ENCODE assay signal across 10 cellular contexts in genomic region chr10:102226542-102226870, GRCh38. TPM values are rescaled to one million over a fixed set of nuclear protein-coding genes. Genes with fewer than 3 reads are reported as not detected.
DNase-seq lines count a peak whose midpoint lies in the region; ATAC-seq and TF ChIP-seq lines count a peak whose summit lies in the region.
"Had no signal": no experiment of that assay in that cellular context is flagged by ENCODE, and none has a peak within 500 bp of the region (broad histone marks: within the 10 kb centered on the region; RNA-seq: fewer than 3 reads in every experiment).

No MANE protein-coding gene starts in this region.

- TF ChIP-seq CTCF in SK-N-SH (IDR thresholded peaks at IDR 0.05) (no peak), activated B cell treated with CpG ODN at 0.5 μM for 24 hours (IDR thresholded peaks at IDR 0.05) (no peak), gastroesophageal sphincter (IDR thresholded peaks at IDR 0.05) (no peak), spleen (IDR thresholded peaks at IDR 0.05 in 8 of 11, conservative IDR thresholded peaks at IDR 0.05 in 3 of 11) (no peak)

- intact Hi-C loops in activated B cell treated with CpG ODN at 0.5 μM for 24 hours (cut with micrococcal nuclease): loop anchor here (5.0 kb wide), 1 partner anchor 59 kb away; no protein-coding TSS in a partner anchor
- intact Hi-C loops in spleen (cut with DNase I; ENCODE audit: low total_unique reads): loop anchor here (5.0 kb wide), 1 partner anchor 126 kb away; no protein-coding TSS in a partner anchor

- ATAC-seq in SK-N-SH treated with all-trans-retinoic acid at 6 μM for 48 hours: no peak
- ATAC-seq in activated B cell treated with CpG ODN at 0.5 μM for 24 hours (ENCODE audit: low read depth): no peak
- ATAC-seq in gastroesophageal sphincter: no peak
- no peak for ATAC-seq in HG03460 (IDR thresholded peaks at IDR 0.05; ENCODE audit: unreplicated experiment)
- no peak for ATAC-seq in HG03432 (IDR thresholded peaks at IDR 0.05; ENCODE audit: unreplicated experiment)

- H3K4me2 ChIP-seq in SK-N-SH: peak overlapping the region; percentile 20; the same call in 1 of the 2 replicates

- peaks cover 53% of the 10 kb centered on the region for H3K27me3 Mint-ChIP-seq in activated B cell treated with CpG ODN at 0.5 μM for 24 hours

- no peaks in the 10 kb centered on the region for H3F3A ChIP-seq in SK-N-SH (replicated peaks; ENCODE audit: insufficient read depth)

- H3K36me3 Mint-ChIP-seq in activated B cell treated with CpG ODN at 0.5 μM for 24 hours (ENCODE audit: low read depth): no peaks in the 10 kb centered on the region

- peaks cover 24% of the 10 kb centered on the region for H3K4me1 Mint-ChIP-seq in activated B cell treated with CpG ODN at 0.5 μM for 24 hours

- H3K9ac ChIP-seq in SK-N-SH: no peak overlapping the region

- H3K27ac Mint-ChIP-seq in activated B cell treated with CpG ODN at 0.5 μM for 24 hours: no peak overlapping the region

- H3K36me3 ChIP-seq in SK-N-SH (replicated peaks in 1 of 2; ENCODE audit: control insufficient read depth in 1 of 2, insufficient read depth in 2 of 2, low read length in 1 of 2): no peaks in the 10 kb centered on the region
- H3K36me3 ChIP-seq in gastroesophageal sphincter: no peaks in the 10 kb centered on the region
- H3K36me3 ChIP-seq in spleen: no peaks in the 10 kb centered on the region

- H3K27ac ChIP-seq in SK-N-SH (ENCODE audit: low read depth in 2 of 2, low read length in 1 of 2): no peak overlapping the region
- H3K27ac ChIP-seq in gastroesophageal sphincter: peak overlapping the region in 3 of 4 donors; percentile 51 to 69 (median 64)
- peak overlapping the region in 5 of 8 donors; percentile 70 to 80 (median 77) for H3K27ac ChIP-seq in spleen
- no peak overlapping the region for H3K27ac ChIP-seq in substantia nigra (ENCODE audit: low read depth, low read length, poor library complexity, severe bottlenecking)

- no peaks in the 10 kb centered on the region for H3K79me2 ChIP-seq in SK-N-SH (ENCODE audit: insufficient read depth)

- H3K4me1 ChIP-seq in SK-N-SH (ENCODE audit: control insufficient read depth in 1 of 2, insufficient read depth in 2 of 2, low read depth in 1 of 2, low read length in 1 of 2): peaks cover 0 to 20% of the 10 kb centered on the region in 2 experiments; a peak in 2 of 4 replicates
- peaks cover 0 to 39% (median 21%) of the 10 kb centered on the region in 3 donors for H3K4me1 ChIP-seq in gastroesophageal sphincter
- peaks cover 25 to 52% (median 41%) of the 10 kb centered on the region in 6 donors for H3K4me1 ChIP-seq in spleen

- peak overlapping the region; percentile 56; the same call in 1 of the 2 replicates for H2AFZ ChIP-seq in SK-N-SH (ENCODE audit: low read depth)

- no peaks in the 10 kb centered on the region for H3K9me2 ChIP-seq in SK-N-SH

- no peak for TF ChIP-seq POLR2A in gastroesophageal sphincter (IDR thresholded peaks at IDR 0.05)
- no peak for TF ChIP-seq POLR2A in spleen (IDR thresholded peaks at IDR 0.05)

- H3K27me3 ChIP-seq in SK-N-SH (ENCODE audit: insufficient read depth) (peaks cover 17% of the 10 kb centered on the region; the same call in 1 of the 2 replicates), gastroesophageal sphincter (peaks cover 49% of the 10 kb centered on the region), spleen (replicated peaks in 1 of 7) (peaks cover 0 to 59% (median 23%) of the 10 kb centered on the region in 7 donors)

- CTCF ChIA-PET in SK-N-SH (lab: Yijun Ruan, JAX) (interaction anchor here (0.6 to 23.6 kb wide), 15 partner anchors 8 to 196 kb away, joined by 3 to 824 read pairs (median 3); partner anchors contain the start of gene NFKB2), activated B cell treated with CpG ODN at 0.5 μM for 24 hours (lab: Charles Lee) (interaction anchor here (1.0 to 1.2 kb wide), 3 partner anchors 13 to 128 kb away, joined by 3 to 7 read pairs (median 4); no protein-coding TSS in a partner anchor)

- H3K9me3 Mint-ChIP-seq in activated B cell treated with CpG ODN at 0.5 μM for 24 hours: no peaks in the 10 kb centered on the region

- POLR2A ChIA-PET in SK-N-SH (lab: Yijun Ruan, JAX) (interaction anchor here (1.2 to 1.4 kb wide), 2 partner anchors 18 to 173 kb away, joined by 3 to 6 read pairs; no protein-coding TSS in a partner anchor), activated B cell treated with CpG ODN at 0.5 μM for 24 hours (lab: Charles Lee) (interaction anchor here (0.7 to 1.6 kb wide), 4 partner anchors 57 to 357 kb away, joined by 3 to 6 read pairs (median 4); partner anchors contain the start of gene NFKB2)

- H4K20me1 ChIP-seq in SK-N-SH (ENCODE audit: insufficient read depth): no peaks in the 10 kb centered on the region

- TF ChIP-seq EP300 in SK-N-SH (IDR thresholded peaks at IDR 0.05; ENCODE audit: borderline replicate concordance in 1 of 2, low read depth in 1 of 2, low read length in 1 of 2) (no peak), gastroesophageal sphincter (IDR thresholded peaks at IDR 0.05) (no peak)

- H3K4me3 ChIP-seq in SK-N-SH (ENCODE audit: low read depth in 2 of 2, low read length in 1 of 2) (peak overlapping the region in 1 of 2 experiments; percentile 31; a peak in 1 of 4 replicates), gastroesophageal sphincter (peak overlapping the region in 1 of 2 donors; percentile 39), spleen (peak overlapping the region in 7 of 8 donors; percentile 22 to 67 (median 40))

- WGBS in SK-N-SH (ENCODE audit: low lambda C conversion rate): 58% methylated on average over 8 of the region's 8 CpGs
- WGBS in gastroesophageal sphincter (ENCODE audit: low coverage in 1 of 2), 2 donors: 37 to 48% methylated on average over 2 to 5 of the region's 8 CpGs
- 58 to 68% (median 63%) methylated on average over 8 of the region's 8 CpGs for WGBS in spleen, 5 donors

- TF ChIP-seq RAD21 in SK-N-SH (IDR thresholded peaks at IDR 0.05; ENCODE audit: low read length): no peak

- H3K9me3 ChIP-seq in SK-N-SH (no peaks in the 10 kb centered on the region), gastroesophageal sphincter (no peaks in the 10 kb centered on the region), spleen (no peaks in the 10 kb centered on the region)

- DNase-seq in SK-N-SH: no peak
- DNase-seq in activated B cell treated with CpG ODN at 0.5 μM for 24 hours: no peak
- no peak for DNase-seq in spleen
- DNase-seq in substantia nigra (lab: John Stamatoyannopoulos, UW): no peak

- peak overlapping the region; percentile 71 for H3K4me3 Mint-ChIP-seq in activated B cell treated with CpG ODN at 0.5 μM for 24 hours

TF ChIP-seq in SK-N-SH, 30 proteins besides CTCF, POLR2A, EP300 and RAD21 (continues in another document):
- TF ChIP-seq GABPA (IDR thresholded peaks at IDR 0.05; ENCODE audit: low read depth) (no peak), SIN3A (IDR thresholded peaks at IDR 0.05; ENCODE audit: borderline replicate concordance, low read depth, low read length) (no peak), EZH2phosphoT487 (IDR thresholded peaks at IDR 0.05; ENCODE audit: borderline replicate concordance, low read depth) (no peak), NFIC (IDR thresholded peaks at IDR 0.05; ENCODE audit: borderline replicate concordance) (no peak), FOXJ3 (CRISPR knock-in tag; IDR thresholded peaks at IDR 0.05) (no peak)

TF ChIP-seq in SK-N-SH treated with all-trans-retinoic acid at 6 μM for 48 hours, 23 proteins besides CTCF, POLR2A, EP300 and RAD21 (continues in another document):
- TF ChIP-seq, protein P1, sequence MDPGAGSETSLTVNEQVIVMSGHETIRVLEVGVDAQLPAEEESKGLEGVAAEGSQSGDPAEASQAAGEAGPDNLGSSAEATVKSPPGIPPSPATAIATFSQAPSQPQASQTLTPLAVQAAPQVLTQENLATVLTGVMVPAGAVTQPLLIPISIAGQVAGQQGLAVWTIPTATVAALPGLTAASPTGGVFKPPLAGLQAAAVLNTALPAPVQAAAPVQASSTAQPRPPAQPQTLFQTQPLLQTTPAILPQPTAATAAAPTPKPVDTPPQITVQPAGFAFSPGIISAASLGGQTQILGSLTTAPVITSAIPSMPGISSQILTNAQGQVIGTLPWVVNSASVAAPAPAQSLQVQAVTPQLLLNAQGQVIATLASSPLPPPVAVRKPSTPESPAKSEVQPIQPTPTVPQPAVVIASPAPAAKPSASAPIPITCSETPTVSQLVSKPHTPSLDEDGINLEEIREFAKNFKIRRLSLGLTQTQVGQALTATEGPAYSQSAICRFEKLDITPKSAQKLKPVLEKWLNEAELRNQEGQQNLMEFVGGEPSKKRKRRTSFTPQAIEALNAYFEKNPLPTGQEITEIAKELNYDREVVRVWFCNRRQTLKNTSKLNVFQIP (CRISPR knock-in tag; IDR thresholded peaks at IDR 0.05; ENCODE audit: borderline replicate concordance, low read depth): no peak
- no peak for TF ChIP-seq ESRRG (CRISPR knock-in tag; IDR thresholded peaks at IDR 0.05)

RNA-seq across cellular contexts. Expression of gene ELOVL3, which starts 0.4 kb away (rescaled TPM):
- 0.25 and 0.29 TPM in 2 replicates for polyA plus RNA-seq in SK-N-SH (2012; rRNA removed)
- 0.09 and 0.17 TPM in 2 replicates for polyA plus RNA-seq in SK-N-SH (2012; cell fraction: cytosol; rRNA removed)
- polyA plus RNA-seq in SK-N-SH (2012; cell fraction: nucleus; rRNA removed): 0.05 and 0.13 TPM in 2 replicates
- not detected in 2 replicates for total RNA-seq in activated B cell treated with CpG ODN at 0.5 μM for 24 hours
- under 1 TPM in 1 of 4 donors, not detected in 3; 0.81 TPM for total RNA-seq in gastroesophageal sphincter
- total RNA-seq in spleen: 1 to 10 TPM in 1 of 7 donors, under 1 TPM in 4, not detected in 2; 0.26 to 2.0 (median 0.64) TPM
- 1 to 10 TPM in 2 of 3 donors, under 1 TPM in 1; 0.08 to 1.1 (median 1.1) TPM for polyA plus RNA-seq in spleen
- total RNA-seq: A172 had no signal

RNA-seq across cellular contexts. Expression of gene PITX3, which starts 14.8 kb away (rescaled TPM):
- polyA plus RNA-seq in SK-N-SH (2012; rRNA removed): not detected in 2 replicates
- not detected in 2 replicates for polyA plus RNA-seq in SK-N-SH (2012; cell fraction: cytosol; rRNA removed)
- 0.05 TPM in 1 of 2 replicates, not detected in the other for polyA plus RNA-seq in SK-N-SH (2012; cell fraction: nucleus; rRNA removed)
- total RNA-seq in activated B cell treated with CpG ODN at 0.5 μM for 24 hours: not detected in 2 replicates
- total RNA-seq in gastroesophageal sphincter: under 1 TPM in 1 of 4 donors, not detected in 3; 0.30 TPM
- total RNA-seq in spleen: not detected
- not detected for polyA plus RNA-seq in spleen
- total RNA-seq: A172, SK-MEL-5 had no signal

RNA-seq across cellular contexts. Expression of gene GBF1, which starts 18.8 kb away (rescaled TPM):
- polyA plus RNA-seq in SK-N-SH (2012; rRNA removed): 11.4 and 12.3 TPM in 2 replicates
- polyA plus RNA-seq in SK-N-SH (2012; cell fraction: cytosol; rRNA removed): 6.0 and 7.7 TPM in 2 replicates
- 34.4 and 36.9 TPM in 2 replicates for polyA plus RNA-seq in SK-N-SH (2012; cell fraction: nucleus; rRNA removed)
- 40.8 and 44.3 TPM in 2 replicates for total RNA-seq in activated B cell treated with CpG ODN at 0.5 μM for 24 hours
- total RNA-seq in gastroesophageal sphincter: 10 to 100 TPM; 32.0 to 54.7 (median 39.4) TPM
- 10 to 100 TPM; 36.4 to 42.1 (median 41.3) TPM for total RNA-seq in spleen
- 10 to 100 TPM in 1 of 3 donors, 1 to 10 TPM in 2; 5.8 to 11.5 (median 7.3) TPM for polyA plus RNA-seq in spleen

Comparison
In these comparisons a context has a peak if more than half of its experiments do, and no peak if none do; other contexts are left out.
1. H3K27ac ChIP-seq: peak in gastroesophageal sphincter (3 of 4) and spleen (5 of 8); none in SK-N-SH (0 of 2) and substantia nigra (single experiment).